ENCODE assay signal across 13 cellular contexts in the genomic region with DNA sequence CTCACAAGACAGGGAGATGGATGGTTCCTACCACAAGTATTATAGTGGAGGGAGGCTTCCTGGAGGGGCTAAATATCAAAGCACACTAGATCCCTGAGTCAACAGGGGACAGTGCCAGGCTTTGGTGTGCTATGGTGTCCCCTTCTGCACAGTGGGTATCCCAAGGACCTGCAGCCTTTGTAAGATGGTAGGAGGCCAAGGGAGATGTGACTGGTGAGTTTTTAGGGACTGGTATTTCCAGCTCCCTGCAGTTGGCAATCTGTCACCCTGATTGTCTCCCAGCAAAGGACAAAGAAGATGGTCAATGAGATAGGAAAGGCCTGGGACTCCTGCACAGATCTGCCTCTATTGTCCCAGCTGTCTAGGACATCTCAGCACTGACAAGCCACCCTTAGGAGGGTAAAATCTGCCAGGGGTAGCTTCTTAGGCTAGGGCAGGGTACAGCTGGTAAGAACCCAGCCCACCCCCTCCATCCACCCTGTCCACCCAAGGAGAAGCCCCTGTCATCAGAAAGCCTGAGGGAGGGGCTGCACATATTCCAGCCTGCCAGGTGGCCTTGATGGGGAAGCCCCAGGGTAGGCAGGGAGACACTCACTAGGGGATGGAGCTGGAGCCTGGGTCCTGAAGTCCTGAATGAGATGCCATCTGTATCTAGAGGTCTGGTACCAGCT. TPM values are rescaled to one million over a fixed set of nuclear protein-coding genes. Genes with fewer than 3 reads are reported as not detected.
A peak's percentile ranks its signal among the peaks of the same experiment; 100 is the strongest.
DNase-seq lines count a peak whose midpoint lies in the region; ATAC-seq and TF ChIP-seq lines count a peak whose summit lies in the region.
"Had no signal": no experiment of that assay in that cellular context is flagged by ENCODE, and none has a peak within 500 bp of the region (broad histone marks: within the 10 kb centered on the region; RNA-seq: fewer than 3 reads in every experiment).

No MANE protein-coding gene starts in this region.

- no peaks in the 10 kb centered on the region for H3K79me2 ChIP-seq in MM.1S (ENCODE audit: low read length)

- H4K20me1 ChIP-seq in MM.1S (ENCODE audit: insufficient read depth, low read length): no peaks in the 10 kb centered on the region

- H3K9me3 ChIP-seq in MM.1S (replicated peaks; ENCODE audit: insufficient read depth, low read length): no peaks in the 10 kb centered on the region
- H3K9me3 ChIP-seq: vagina had no signal

- ATAC-seq in activated T-cell treated with anti-CD3 and anti-CD28 coated beads, Interleukin-2, amount 50 U/mL, for 4 hours: no peak

- H3K9ac ChIP-seq in MM.1S (ENCODE audit: low read length): no peak overlapping the region

- H3K27me3 ChIP-seq in MM.1S (replicated peaks; ENCODE audit: insufficient read depth, low read length): peaks cover 31% of the 10 kb centered on the region
- H3K27me3 ChIP-seq: vagina had no signal

- H2AFZ ChIP-seq in MM.1S (ENCODE audit: low read length): no peak overlapping the region

- H3K36me3 Mint-ChIP-seq in activated T-cell treated with anti-CD3 and anti-CD28 coated beads, Interleukin-2, amount 50 U/mL, for 4 hours (ENCODE audit: insufficient read depth): no peaks in the 10 kb centered on the region

- no peak overlapping the region for H3K4me2 ChIP-seq in MM.1S (ENCODE audit: low read depth, low read length)

- no peak overlapping the region for H3K4me3 ChIP-seq in MM.1S (ENCODE audit: low read length)

- H3K36me3 ChIP-seq in MM.1S (replicated peaks; ENCODE audit: insufficient read depth, low read length): no peaks in the 10 kb centered on the region
- H3K36me3 ChIP-seq: vagina had no signal

- peaks cover 7% of the 10 kb centered on the region for H3K27me3 Mint-ChIP-seq in activated T-cell treated with anti-CD3 and anti-CD28 coated beads, Interleukin-2, amount 50 U/mL, for 4 hours (ENCODE audit: low read depth)

- peaks cover 3% of the 10 kb centered on the region; the same call in 1 of the 2 replicates for H3K4me1 ChIP-seq in MM.1S (ENCODE audit: low read length)

- no peaks in the 10 kb centered on the region for H3K9me3 Mint-ChIP-seq in activated T-cell treated with anti-CD3 and anti-CD28 coated beads, Interleukin-2, amount 50 U/mL, for 4 hours

- no peaks in the 10 kb centered on the region for H3F3A ChIP-seq in MM.1S (ENCODE audit: insufficient read depth, low read length)

- no peaks in the 10 kb centered on the region for H3K9me2 ChIP-seq in MM.1S (replicated peaks; ENCODE audit: insufficient read depth, low read length)

- peak overlapping the region; percentile 73 for H3K4me3 Mint-ChIP-seq in activated T-cell treated with anti-CD3 and anti-CD28 coated beads, Interleukin-2, amount 50 U/mL, for 4 hours

- DNase-seq in activated T-cell treated with anti-CD3 and anti-CD28 coated beads, Interleukin-2, amount 50 U/mL, for 4 hours: no peak
- no peak for DNase-seq in activated T-cell treated with anti-CD3 and anti-CD28 coated beads, Interleukin-2, amount 50 U/mL, for 48 hours
- DNase-seq in OCI-M1 (lab: John Stamatoyannopoulos, UW) (peak; percentile 32), dermis blood vessel endothelial cell (peak; percentile 7), retina (peak; percentile 9), NOMO-1 (lab: John Stamatoyannopoulos, UW; ENCODE audit: unreplicated experiment in 2 of 2) (no peak), NCI-H2029 (lab: John Stamatoyannopoulos, UW) (no peak), MM.1S (no peak)
- DNase-seq: NCI-H748 treated with DMSO at 0.1 percent for 48 hours had no signal

- no peak for TF ChIP-seq CTCF in MM.1S (IDR thresholded peaks at IDR 0.05; ENCODE audit: low read length)

- peaks cover 8% of the 10 kb centered on the region for H3K4me1 Mint-ChIP-seq in activated T-cell treated with anti-CD3 and anti-CD28 coated beads, Interleukin-2, amount 50 U/mL, for 4 hours (ENCODE audit: low read depth)

- no peak overlapping the region for H3K27ac ChIP-seq in MM.1S (ENCODE audit: low read length)
- H3K27ac ChIP-seq: vagina had no signal

RNA-seq across cellular contexts. Expression of a gene that starts 0.6 kb away (rescaled TPM):
- total RNA-seq in activated T-cell treated with anti-CD3 and anti-CD28 coated beads, Interleukin-2, amount 50 U/mL, for 4 hours: under 1 TPM; 0.60 to 0.90 (median 0.76) TPM
- total RNA-seq in dermis blood vessel endothelial cell: 37.6 and 89.4 TPM in 2 replicates
- total RNA-seq: fibroblast of villous mesenchyme had no signal

RNA-seq across cellular contexts. Expression of a gene that starts 23.9 kb away (rescaled TPM):
- total RNA-seq in activated T-cell treated with anti-CD3 and anti-CD28 coated beads, Interleukin-2, amount 50 U/mL, for 4 hours: under 1 TPM in 1 of 3 donors, not detected in 2; 0.08 TPM
- total RNA-seq in dermis blood vessel endothelial cell: not detected in 2 replicates
- total RNA-seq: fibroblast of villous mesenchyme, mesenteric fat pad, pulmonary artery endothelial cell, vagina had no signal

RNA-seq across cellular contexts. Expression of a gene that starts 28.9 kb away (rescaled TPM):
- 10 to 100 TPM; 52.2 to 57.1 (median 56.6) TPM for total RNA-seq in activated T-cell treated with anti-CD3 and anti-CD28 coated beads, Interleukin-2, amount 50 U/mL, for 4 hours
- 21.4 and 31.4 TPM in 2 replicates for total RNA-seq in dermis blood vessel endothelial cell

RNA-seq across cellular contexts. Expression of a gene that starts 57.2 kb away (rescaled TPM):
- total RNA-seq in activated T-cell treated with anti-CD3 and anti-CD28 coated beads, Interleukin-2, amount 50 U/mL, for 4 hours: 100 to 1,000 TPM; 368 to 412 (median 397) TPM
- 31.5 and 87.8 TPM in 2 replicates for total RNA-seq in dermis blood vessel endothelial cell

Comparison
In these comparisons a context has a peak if more than half of its experiments do, and no peak if none do; other contexts are left out.
1. DNase-seq: peak in OCI-M1 (single experiment), dermis blood vessel endothelial cell (single experiment) and retina (single experiment); none in activated T-cell treated with anti-CD3 and anti-CD28 coated beads, Interleukin-2, amount 50 U/mL, for 4 hours (single experiment), activated T-cell treated with anti-CD3 and anti-CD28 coated beads, Interleukin-2, amount 50 U/mL, for 48 hours (0 of 2), NOMO-1 (0 of 2), NCI-H2029 (single experiment) and MM.1S (single experiment).
2. RNA of a gene that starts 0.6 kb away (total RNA-seq): 37.6 to 89.4 TPM in dermis blood vessel endothelial cell; 0.60 to 0.90 TPM in activated T-cell treated with anti-CD3 and anti-CD28 coated beads, Interleukin-2, amount 50 U/mL, for 4 hours; every median in the first group is over 10 times any median in the second.